12 cellular contexts compared by ENCODE assay signal in the genomic region with DNA sequence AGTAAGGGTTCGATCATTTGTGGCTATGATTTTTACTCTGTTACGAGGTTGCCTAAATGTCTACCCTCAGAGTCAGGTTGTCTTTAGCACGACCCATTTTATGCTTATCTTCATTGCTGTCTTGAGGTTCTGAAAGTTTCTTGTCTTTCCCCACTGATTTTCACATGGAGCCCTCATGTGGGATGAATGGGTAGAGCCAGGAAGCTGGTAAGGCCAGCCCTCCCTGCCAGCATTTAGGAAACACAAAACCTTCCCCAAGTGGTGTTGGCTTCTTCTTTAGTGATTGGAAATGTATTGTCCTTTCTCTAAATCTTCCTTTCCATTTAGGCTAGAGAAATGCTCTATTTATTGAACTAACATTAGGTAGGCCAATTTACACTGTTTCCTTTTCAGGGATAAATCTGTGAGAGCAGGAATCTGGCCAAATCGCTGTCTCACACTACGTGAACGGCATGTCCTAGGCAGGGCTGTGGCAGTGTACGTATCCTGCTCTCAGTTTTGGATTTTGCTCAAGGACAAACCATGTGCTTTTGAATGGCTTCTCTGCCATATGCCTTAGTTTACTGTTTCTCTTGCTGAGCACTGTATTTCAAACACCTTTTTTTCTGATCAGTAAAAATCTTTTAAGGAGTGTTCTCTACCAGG. TPM values are rescaled to one million over a fixed set of nuclear protein-coding genes. Genes with fewer than 3 reads are reported as not detected.
DNase-seq lines count a peak whose midpoint lies in the region; ATAC-seq, FAIRE-seq and TF ChIP-seq lines count a peak whose summit lies in the region.
"Had no signal": no experiment of that assay in that cellular context is flagged by ENCODE, and none has a peak within 500 bp of the region (broad histone marks: within the 10 kb centered on the region; RNA-seq: fewer than 3 reads in every experiment).

No MANE protein-coding gene starts in this region.

- H3K9me2 ChIP-seq in hepatocyte (replicated peaks; ENCODE audit: insufficient read depth): no peaks in the 10 kb centered on the region

- H3K9me3 ChIP-seq in hepatocyte (ENCODE audit: low read depth) (no peaks in the 10 kb centered on the region), gastrocnemius medialis (no peaks in the 10 kb centered on the region)

- FAIRE-seq in GM19239 (lab: Jason Lieb, UNC): no peak

- intact Hi-C loops in gastrocnemius medialis (cut with DNase I; ENCODE audit: low total_unique reads): loop anchor here (2.0 to 5.0 kb wide), 3 partner anchors 41 to 73 kb away; partner anchors contain the start of gene POLR2M

- H2AFZ ChIP-seq in hepatocyte: no peak overlapping the region

- peak; percentile 42 for TF ChIP-seq CTCF in C4-2B (conservative IDR thresholded peaks at IDR 0.05)
- TF ChIP-seq CTCF in hepatocyte (IDR thresholded peaks at IDR 0.05; ENCODE audit: poor library complexity): no peak
- TF ChIP-seq CTCF in gastrocnemius medialis (IDR thresholded peaks at IDR 0.05 in 4 of 5, conservative IDR thresholded peaks at IDR 0.05 in 1 of 5): peak in 3 of 5 experiments; percentile 8 to 26 (median 21)

- no peak for TF ChIP-seq POLR2A in gastrocnemius medialis (IDR thresholded peaks at IDR 0.05)

- ATAC-seq in gastrocnemius medialis (peak; percentile 92 to 93), GM21723 (IDR thresholded peaks at IDR 0.05; ENCODE audit: unreplicated experiment) (no peak)

- no peaks in the 10 kb centered on the region for H4K20me1 ChIP-seq in hepatocyte (ENCODE audit: insufficient read depth, poor library complexity, severe bottlenecking)

- H3K27me3 ChIP-seq in hepatocyte: no peaks in the 10 kb centered on the region
- no peaks in the 10 kb centered on the region for H3K27me3 ChIP-seq in gastrocnemius medialis

- no peak overlapping the region for H3K4me3 ChIP-seq in hepatocyte
- no peak overlapping the region for H3K4me3 ChIP-seq in gastrocnemius medialis

- peaks cover 10% of the 10 kb centered on the region for H3K4me1 ChIP-seq in hepatocyte (ENCODE audit: insufficient read depth)
- peaks cover 22 to 32% of the 10 kb centered on the region in 2 donors for H3K4me1 ChIP-seq in gastrocnemius medialis

- DNase-seq in cerebellar cortex (ENCODE audit: low spot score) (peak; percentile 90), hepatocyte (ENCODE audit: low spot score) (no peak), gastrocnemius medialis (peak; percentile 81 to 83), GM19239 (ENCODE audit: insufficient read length, low spot score) (no peak), MV-4-11 (lab: John Stamatoyannopoulos, UW) (no peak), AG08395 (ENCODE audit: low spot score) (no peak)
- DNase-seq: activated B cell treated with CpG ODN at 0.5 μM for 24 hours; AML-193; effector CD8-positive, alpha-beta T cell; glutamatergic neuron had no signal

- 75% methylated on average over 7 of the region's 7 CpGs for WGBS in hepatocyte (ENCODE audit: low lambda C conversion rate, missing lambda C conversion rate)

- H3K27ac ChIP-seq in C4-2B (peak overlapping the region; percentile 58; the same call in 1 of the 2 replicates), hepatocyte (peak overlapping the region; percentile 20), gastrocnemius medialis (peak overlapping the region; percentile 79 to 92 (median 81))

- H3K79me2 ChIP-seq in hepatocyte: no peaks in the 10 kb centered on the region

- in situ Hi-C loops in gastrocnemius medialis (cut with MboI; ENCODE audit: low sequenced_read_pairs in 4 of 4): no loop called here

- H3K36me3 ChIP-seq in hepatocyte (replicated peaks; ENCODE audit: insufficient read depth, low read depth): no peaks in the 10 kb centered on the region
- no peaks in the 10 kb centered on the region for H3K36me3 ChIP-seq in gastrocnemius medialis

- H3K4me2 ChIP-seq in hepatocyte: peak overlapping the region; percentile 3

RNA-seq across cellular contexts. Expression of gene MYZAP, which starts 43.7 kb away (rescaled TPM):
- 15.5 and 20.3 TPM in 2 replicates for total RNA-seq in hepatocyte
- polyA plus RNA-seq in hepatocyte: 12.0 and 17.0 TPM in 2 replicates
- 1 to 10 TPM; 1.3 to 9.4 (median 1.4) TPM for total RNA-seq in gastrocnemius medialis

Comparison
In these comparisons a context has a peak if more than half of its experiments do, and no peak if none do; other contexts are left out.
1. H3K27ac ChIP-seq: peak in every context shown above with its lines; median percentile 81 in gastrocnemius medialis; 58 in C4-2B; 20 in hepatocyte.
2. DNase-seq: peak in cerebellar cortex (single experiment) and gastrocnemius medialis (2 of 2); none in hepatocyte (single experiment), GM19239 (single experiment), MV-4-11 (single experiment) and AG08395 (single experiment).